ENCODE assay signal across 16 cellular contexts in genomic region chrX:16585486-16586370, GRCh38.
DNase-seq lines count a peak whose midpoint lies in the region; FAIRE-seq and TF ChIP-seq lines count a peak whose summit lies in the region.
"Had no signal": no experiment of that assay in that cellular context is flagged by ENCODE, and none has a peak within 500 bp of the region (broad histone marks: within the 10 kb centered on the region; RNA-seq: fewer than 3 reads in every experiment).

No MANE protein-coding gene starts in this region.

- DNase-seq in GM12892 (ENCODE audit: insufficient read length) (no peak), M059J (ENCODE audit: low read depth) (peak; percentile 32), dermis blood vessel endothelial cell (peak; percentile 81), nephron progenitor cell (no peak), mesenteric fat pad (ENCODE audit: low spot score) (no peak), H4 (ENCODE audit: low spot score) (no peak), DMS79 treated with DMSO at 0.1 percent for 48 hours (lab: John Stamatoyannopoulos, UW) (no peak), cortex of kidney (lab: John Stamatoyannopoulos, UW) (no peak)
- DNase-seq: Calu3, GDM1, MG63, NCI-H1092 treated with DMSO at 0.1 percent for 48 hours, NCI-H1694 treated with DMSO at 0.1 percent for 48 hours, NCI-H446 treated with DMSO at 0.1 percent for 48 hours, NCI-H774 had no signal

- H3K36me3 Mint-ChIP-seq in nephron progenitor cell (ENCODE audit: low read depth): peaks cover 97% of the 10 kb centered on the region

- no peak for TF ChIP-seq POLR2A in GM12892 (IDR thresholded peaks at IDR 0.05; ENCODE audit: low read depth, low read length)

- peak; percentile 17 for FAIRE-seq in GM12892 (lab: Jason Lieb, UNC)
- FAIRE-seq: H54 had no signal

- no peak overlapping the region for H3K4me3 Mint-ChIP-seq in nephron progenitor cell

- H3K4me1 Mint-ChIP-seq in nephron progenitor cell: peaks cover 19% of the 10 kb centered on the region

- peaks cover 52% of the 10 kb centered on the region for H3K9me3 Mint-ChIP-seq in nephron progenitor cell

- TF ChIP-seq CTCF in nephron progenitor cell (IDR thresholded peaks at IDR 0.05): no peak

- peak overlapping the region; percentile 90 for H3K27ac Mint-ChIP-seq in nephron progenitor cell

- H3K27me3 Mint-ChIP-seq in nephron progenitor cell (ENCODE audit: low read depth, poor library complexity): peaks cover 4% of the 10 kb centered on the region

Comparison
In these comparisons a context has a peak if more than half of its experiments do, and no peak if none do; other contexts are left out.
1. DNase-seq: peak in M059J (single experiment) and dermis blood vessel endothelial cell (single experiment); none in GM12892 (single experiment), nephron progenitor cell (single experiment), mesenteric fat pad (single experiment), H4 (single experiment), DMS79 treated with DMSO at 0.1 percent for 48 hours (single experiment) and cortex of kidney (single experiment).